ENCODE assay signal across 12 cellular contexts in the genomic region with DNA sequence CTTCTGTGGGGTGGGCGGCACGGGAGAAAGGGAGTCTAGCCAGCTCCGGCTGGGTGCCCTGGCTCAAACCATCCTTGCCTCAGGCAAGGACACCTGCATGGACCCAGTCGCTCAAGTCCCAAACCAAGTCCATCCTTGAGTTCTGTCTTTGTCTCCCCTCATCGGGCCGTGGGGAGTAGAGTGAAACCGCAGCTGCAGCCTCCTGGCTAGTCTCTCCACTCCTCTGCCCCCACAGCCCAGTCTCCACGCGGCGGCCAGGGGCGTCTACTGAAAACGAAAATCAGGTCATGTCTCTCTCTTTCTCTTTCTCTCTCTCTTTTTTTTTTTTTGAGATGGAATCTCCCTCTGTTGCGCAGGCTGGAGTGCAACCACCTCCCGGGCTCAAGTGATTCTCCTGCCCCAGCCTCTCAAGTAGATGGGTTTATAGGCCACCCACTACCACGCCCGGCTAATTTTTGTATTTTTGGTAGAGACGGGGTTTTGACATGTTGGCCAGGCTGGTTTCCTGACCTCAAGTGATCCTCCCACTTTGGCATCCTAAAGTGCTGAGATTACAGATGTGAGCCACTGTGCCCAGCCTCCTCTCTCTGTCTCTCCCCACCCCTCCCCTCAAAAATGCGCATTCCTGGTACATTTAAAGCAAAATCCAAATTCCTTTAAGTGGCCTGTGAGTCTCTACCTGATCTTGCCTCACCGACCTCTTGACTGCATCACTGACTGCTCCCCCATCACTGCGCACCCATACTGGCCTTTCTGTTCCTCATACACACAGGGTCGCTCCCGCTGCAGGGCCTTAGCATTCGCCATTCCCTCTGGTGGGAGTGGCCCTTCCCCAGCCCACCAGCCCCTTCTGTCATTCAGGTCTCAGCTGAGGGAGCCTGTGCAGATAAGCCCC. TPM values are rescaled to one million over a fixed set of nuclear protein-coding genes. Genes with fewer than 3 reads are reported as not detected.
DNase-seq lines count a peak whose midpoint lies in the region; ATAC-seq, FAIRE-seq and TF ChIP-seq lines count a peak whose summit lies in the region.
"Had no signal": no experiment of that assay in that cellular context is flagged by ENCODE, and none has a peak within 500 bp of the region (broad histone marks: within the 10 kb centered on the region; RNA-seq: fewer than 3 reads in every experiment).

No MANE protein-coding gene starts in this region.

- intact Hi-C loops in K562 (cut with micrococcal nuclease): no loop called here
- intact Hi-C loops in thyroid gland (cut with DNase I): no loop called here
- intact Hi-C loops in testis (cut with DNase I; ENCODE audit: low total_unique reads): no loop called here

- H3K9me1 ChIP-seq in K562 (ENCODE audit: control insufficient read depth, insufficient read depth, low read length): no peaks in the 10 kb centered on the region

- POLR2A ChIA-PET in K562 (lab: Yijun Ruan, JAX): interaction anchor here (0.6 to 0.7 kb wide), 3 partner anchors 54 to 389 kb away, joined by 3 read pairs; no protein-coding TSS in a partner anchor

- peak; percentile 15 to 19 for ATAC-seq in activated T-cell treated with anti-CD3 and anti-CD28 coated beads, Interleukin-2, amount 50 U/mL, for 72 hours (replicated peaks in 1 of 2)
- ATAC-seq in HG02981 (IDR thresholded peaks at IDR 0.05; ENCODE audit: unreplicated experiment) (peak; percentile 37), K562 (no peak)

- no peak for TF ChIP-seq POLR2A in K562 (conservative IDR thresholded peaks at IDR 0.05)
- no peak for TF ChIP-seq POLR2A in thyroid gland (IDR thresholded peaks at IDR 0.05)
- TF ChIP-seq POLR2A in testis (IDR thresholded peaks at IDR 0.05): no peak

- in situ Hi-C loops in K562 (cut with MboI): no loop called here

- no peak for TF ChIP-seq RAD21 in K562 (CRISPR knock-in tag; conservative IDR thresholded peaks at IDR 0.05 in 1 of 2, IDR thresholded peaks at IDR 0.05 in 1 of 2)

- CTCF ChIA-PET in K562 (lab: Yijun Ruan, JAX; ENCODE audit: low intra/inter-chr PET ratio): no interaction called here

- no peaks in the 10 kb centered on the region for H3K27me3 Mint-ChIP-seq in activated T-cell treated with anti-CD3 and anti-CD28 coated beads, Interleukin-2, amount 50 U/mL, for 72 hours (ENCODE audit: low read depth)

- H3K36me3 ChIP-seq in K562 (ENCODE audit: control insufficient read depth, insufficient read depth, low read length): no peaks in the 10 kb centered on the region
- H3K36me3 ChIP-seq in thyroid gland: no peaks in the 10 kb centered on the region
- no peaks in the 10 kb centered on the region for H3K36me3 ChIP-seq in testis (ENCODE audit: low read depth, missing control alignments)
- H3K36me3 ChIP-seq: BE2C had no signal

- H3K4me2 ChIP-seq in K562 (ENCODE audit: insufficient read depth, low read length): no peak overlapping the region

- no peak overlapping the region for H2AFZ ChIP-seq in K562 (ENCODE audit: low read depth, low read length)

- H3K4me3 ChIP-seq in K562: no peak overlapping the region
- H3K4me3 ChIP-seq in thyroid gland (replicated peaks in 1 of 3): no peak overlapping the region
- H3K4me3 ChIP-seq in testis: no peak overlapping the region

- peak overlapping the region; percentile 80 to 90 for H3K4me3 Mint-ChIP-seq in activated T-cell treated with anti-CD3 and anti-CD28 coated beads, Interleukin-2, amount 50 U/mL, for 72 hours

- BruUV-seq in K562 (replicated peaks; lab: Mats Ljungman, UMichigan): no TSS peak

- peaks cover 65% of the 10 kb centered on the region for H3K4me1 Mint-ChIP-seq in activated T-cell treated with anti-CD3 and anti-CD28 coated beads, Interleukin-2, amount 50 U/mL, for 72 hours (ENCODE audit: low read depth)

- H3K27me3 ChIP-seq in K562 (ENCODE audit: control insufficient read depth in 2 of 2, insufficient read depth in 2 of 2, low read length in 2 of 2) (peaks cover 16 to 34% of the 10 kb centered on the region in 2 experiments; a peak in 4 of 5 replicates), thyroid gland (no peaks in the 10 kb centered on the region), testis (no peaks in the 10 kb centered on the region)
- H3K27me3 ChIP-seq: BE2C had no signal

- H3K27ac ChIP-seq in K562 (ENCODE audit: extremely low read depth, low read depth, low read length) (no peak overlapping the region), thyroid gland (peak overlapping the region in 2 of 3 donors; percentile 26 to 64), testis (no peak overlapping the region)

- TF ChIP-seq EP300 in K562 (IDR thresholded peaks at IDR 0.05; ENCODE audit: low read length): no peak

- WGBS in K562 (ENCODE audit: insufficient coverage, low coverage, missing lambda C conversion rate): 22% methylated on average over 19 of the region's 23 CpGs
- 55 to 67% methylated on average over 22 to 23 of the region's 23 CpGs for WGBS in thyroid gland, 2 donors
- WGBS in testis, 2 donors: 83 to 86% methylated on average over 23 of the region's 23 CpGs

- FAIRE-seq in K562 (lab: Jason Lieb, UNC): no peak

- H4K20me1 ChIP-seq in K562 (replicated peaks; ENCODE audit: control insufficient read depth, insufficient read depth, low read length): no peaks in the 10 kb centered on the region

- no peak for TF ChIP-seq CTCF in K562 (IDR thresholded peaks at IDR 0.05 in 2 of 3, conservative IDR thresholded peaks at IDR 0.05 in 1 of 3; ENCODE audit: insufficient read depth in 2 of 3, low read depth in 1 of 3, low read length in 3 of 3)
- no peak for TF ChIP-seq CTCF in thyroid gland (IDR thresholded peaks at IDR 0.05)
- no peak for TF ChIP-seq CTCF in testis (IDR thresholded peaks at IDR 0.05)

- peaks cover 0 to 2% of the 10 kb centered on the region in 2 donors for H3K36me3 Mint-ChIP-seq in activated T-cell treated with anti-CD3 and anti-CD28 coated beads, Interleukin-2, amount 50 U/mL, for 72 hours (ENCODE audit: insufficient read depth in 2 of 2)

- DNase-seq in activated T-cell treated with anti-CD3 and anti-CD28 coated beads, Interleukin-2, amount 50 U/mL, for 72 hours: peak; percentile 21 to 51
- no peak for DNase-seq in activated T-cell treated with anti-CD3 and anti-CD28 coated beads for 4 hours
- DNase-seq in K562 (ENCODE audit: extremely low read depth in 1 of 4, low spot score in 3 of 4): no peak
- peak; percentile 66 to 69 for DNase-seq in thyroid gland
- DNase-seq in GF-D8 (lab: John Stamatoyannopoulos, UW): no peak
- no peak for DNase-seq in testis
- DNase-seq in NCI-H2107 treated with DMSO at 0.1 percent for 48 hours (lab: John Stamatoyannopoulos, UW; ENCODE audit: unreplicated experiment): no peak
- DNase-seq: BE2C, T-helper 9 cell had no signal

- H3K9me3 ChIP-seq in K562 (replicated peaks; ENCODE audit: control insufficient read depth, insufficient read depth, low read depth, low read length) (no peaks in the 10 kb centered on the region), thyroid gland (no peaks in the 10 kb centered on the region), testis (no peaks in the 10 kb centered on the region)
- H3K9me3 ChIP-seq: BE2C had no signal

- H3K9me3 Mint-ChIP-seq in activated T-cell treated with anti-CD3 and anti-CD28 coated beads, Interleukin-2, amount 50 U/mL, for 72 hours: no peaks in the 10 kb centered on the region

- H3K4me1 ChIP-seq in K562 (replicated peaks in 1 of 2; ENCODE audit: control insufficient read depth in 2 of 2, insufficient read depth in 2 of 2, low read length in 2 of 2) (peaks cover 0 to 3% of the 10 kb centered on the region in 2 experiments; a peak in 2 of 5 replicates), thyroid gland (peaks cover 10 to 27% of the 10 kb centered on the region in 2 donors), testis (peaks cover 7% of the 10 kb centered on the region)
- H3K4me1 ChIP-seq: BE2C had no signal

- no peak overlapping the region for H3K9ac ChIP-seq in K562 (ENCODE audit: insufficient read depth in 1 of 2, low read depth in 2 of 2, low read length in 2 of 2)

- peak overlapping the region; percentile 79 for H3K27ac Mint-ChIP-seq in activated T-cell treated with anti-CD3 and anti-CD28 coated beads, Interleukin-2, amount 50 U/mL, for 72 hours

- no peaks in the 10 kb centered on the region for H3K79me2 ChIP-seq in K562 (ENCODE audit: control insufficient read depth, insufficient read depth, low read length)

RNA-seq across cellular contexts. Expression of gene RMI2, which starts 17.7 kb away (rescaled TPM):
- total RNA-seq in activated T-cell treated with anti-CD3 and anti-CD28 coated beads, Interleukin-2, amount 50 U/mL, for 72 hours: 100 to 1,000 TPM; 105 to 119 TPM
- total RNA-seq in K562 (2011; cell fraction: chromatin; rRNA removed; ENCODE audit: low replicate concordance): 15.0 and 19.5 TPM in 2 replicates
- 8.7 and 9.6 TPM in 2 replicates for total RNA-seq in K562 (2011; cell fraction: nucleolus; rRNA removed)
- total RNA-seq in K562 (2011; cell fraction: nucleoplasm; rRNA removed): 13.8 and 19.5 TPM in 2 replicates
- total RNA-seq in K562 (2014; rRNA removed) (23.2 and 35.2 TPM in 2 replicates), K562 (2014; rRNA removed; fragmentation: Illumina TruSeq; extraction: Trizol) (32.6 and 39.9 TPM in 2 replicates), K562 (2015; rRNA removed; fragmentation: Illumina TruSeq; extraction: Trizol) (16.1 and 16.4 TPM in 2 replicates), K562 (2021) (33.7 and 38.8 TPM in 2 replicates), thyroid gland (1 to 10 TPM in 3 of 4 donors, not detected in 1; 2.5 to 2.8 (median 2.6) TPM), testis (10 to 100 TPM; 26.7 to 30.6 TPM)
- polyA plus RNA-seq in K562 (2011; rRNA removed) (27.4 and 35.0 TPM in 2 replicates), K562 (2014; fragmentation: Illumina TruSeq; extraction: Trizol) (43.4 and 48.8 TPM in 2 replicates), K562 (2014; fragmentation: Nextera tagmentation; extraction: Ambion mirVana) (10 to 100 TPM in 1 of 2 experiments, 1 to 10 TPM in 1; 8.0 to 10.3 TPM), K562 (2014; rRNA removed) (32.5 and 36.9 TPM in 2 replicates), testis (ENCODE audit: insufficient read depth, low read depth, low replicate concordance) (21.5 TPM)
- polyA plus RNA-seq in K562 (2011; cell fraction: cytosol; rRNA removed): 12.1 and 25.8 TPM in 2 replicates
- polyA plus RNA-seq in K562 (2011; cell fraction: nucleus; rRNA removed): 9.6 and 15.0 TPM in 2 replicates
- polyA plus RNA-seq in K562 (2012): 37.1 and 50.2 TPM in 2 replicates
- 18.2 and 19.3 TPM in 2 replicates for polyA minus RNA-seq in K562 (2011; rRNA and poly(A)+ RNA removed)
- polyA minus RNA-seq in K562 (2011; cell fraction: cytosol; rRNA and poly(A)+ RNA removed): 7.6 and 8.6 TPM in 2 replicates
- 3.9 and 8.6 TPM in 2 replicates for polyA minus RNA-seq in K562 (2011; cell fraction: nucleus; rRNA and poly(A)+ RNA removed)

RNA-seq across cellular contexts. Expression of gene PRM1, which starts 46.4 kb away (rescaled TPM):
- total RNA-seq in activated T-cell treated with anti-CD3 and anti-CD28 coated beads, Interleukin-2, amount 50 U/mL, for 72 hours: not detected
- total RNA-seq in K562 (2011; cell fraction: chromatin; rRNA removed; ENCODE audit: low replicate concordance): not detected in 2 replicates
- not detected in 2 replicates for total RNA-seq in K562 (2011; cell fraction: nucleolus; rRNA removed)
- not detected in 2 replicates for total RNA-seq in K562 (2011; cell fraction: nucleoplasm; rRNA removed)
- total RNA-seq in K562 (2014; rRNA removed) (not detected in 2 replicates), K562 (2014; rRNA removed; fragmentation: Illumina TruSeq; extraction: Trizol) (not detected in 2 replicates), K562 (2015; rRNA removed; fragmentation: Illumina TruSeq; extraction: Trizol) (not detected in 2 replicates), K562 (2021) (not detected in 2 replicates), thyroid gland (100 to 1,000 TPM in 1 of 4 donors, 10 to 100 TPM in 1, not detected in 2; 13.7 to 335 TPM), testis (over 10,000 TPM in 1 of 2 donors, 1,000 to 10,000 TPM in 1; 7,819 to 32,936 TPM)
- polyA plus RNA-seq in K562 (2011; rRNA removed) (not detected in 2 replicates), K562 (2014; fragmentation: Illumina TruSeq; extraction: Trizol) (not detected in 2 replicates), K562 (2014; fragmentation: Nextera tagmentation; extraction: Ambion mirVana) (not detected), K562 (2014; rRNA removed) (not detected in 2 replicates), testis (ENCODE audit: insufficient read depth, low read depth, low replicate concordance) (15,171 TPM)
- not detected in 2 replicates for polyA plus RNA-seq in K562 (2011; cell fraction: cytosol; rRNA removed)
- not detected in 2 replicates for polyA plus RNA-seq in K562 (2011; cell fraction: nucleus; rRNA removed)
- not detected in 2 replicates for polyA plus RNA-seq in K562 (2012)
- polyA minus RNA-seq in K562 (2011; rRNA and poly(A)+ RNA removed): not detected in 2 replicates
- polyA minus RNA-seq in K562 (2011; cell fraction: cytosol; rRNA and poly(A)+ RNA removed): not detected in 2 replicates
- not detected in 2 replicates for polyA minus RNA-seq in K562 (2011; cell fraction: nucleus; rRNA and poly(A)+ RNA removed)
- total RNA-seq: endothelial cell of umbilical vein, urinary bladder had no signal
- polyA plus RNA-seq: endothelial cell of umbilical vein, urinary bladder had no signal

RNA-seq across cellular contexts. Expression of gene PRM2, which starts 51.2 kb away (rescaled TPM):
- not detected for total RNA-seq in activated T-cell treated with anti-CD3 and anti-CD28 coated beads, Interleukin-2, amount 50 U/mL, for 72 hours
- total RNA-seq in K562 (2011; cell fraction: chromatin; rRNA removed; ENCODE audit: low replicate concordance): not detected in 2 replicates
- total RNA-seq in K562 (2011; cell fraction: nucleolus; rRNA removed): not detected in 2 replicates
- total RNA-seq in K562 (2011; cell fraction: nucleoplasm; rRNA removed): not detected in 2 replicates
- total RNA-seq in K562 (2014; rRNA removed): not detected in 2 replicates
- not detected in 2 replicates for total RNA-seq in K562 (2014; rRNA removed; fragmentation: Illumina TruSeq; extraction: Trizol)
- total RNA-seq in K562 (2015; rRNA removed; fragmentation: Illumina TruSeq; extraction: Trizol): not detected in 2 replicates
- total RNA-seq in K562 (2021): not detected in 2 replicates
- not detected in 2 replicates for polyA plus RNA-seq in K562 (2011; rRNA removed)
- not detected in 2 replicates for polyA plus RNA-seq in K562 (2011; cell fraction: cytosol; rRNA removed)
- not detected in 2 replicates for polyA plus RNA-seq in K562 (2011; cell fraction: nucleus; rRNA removed)
- not detected in 2 replicates for polyA plus RNA-seq in K562 (2012)
- polyA plus RNA-seq in K562 (2014; fragmentation: Illumina TruSeq; extraction: Trizol): not detected in 2 replicates
- polyA plus RNA-seq in K562 (2014; fragmentation: Nextera tagmentation; extraction: Ambion mirVana): not detected
- polyA plus RNA-seq in K562 (2014; rRNA removed): not detected in 2 replicates
- not detected in 2 replicates for polyA minus RNA-seq in K562 (2011; rRNA and poly(A)+ RNA removed)
- polyA minus RNA-seq in K562 (2011; cell fraction: cytosol; rRNA and poly(A)+ RNA removed): not detected in 2 replicates
- not detected in 2 replicates for polyA minus RNA-seq in K562 (2011; cell fraction: nucleus; rRNA and poly(A)+ RNA removed)
- 10 to 100 TPM in 1 of 4 donors, 1 to 10 TPM in 1, not detected in 2; 8.2 to 64.4 TPM for total RNA-seq in thyroid gland
- over 10,000 TPM in 1 of 2 donors, 1,000 to 10,000 TPM in 1; 3,179 to 16,461 TPM for total RNA-seq in testis
- 12,441 TPM for polyA plus RNA-seq in testis (ENCODE audit: insufficient read depth, low read depth, low replicate concordance)
- total RNA-seq: endothelial cell of umbilical vein, urinary bladder had no signal
- polyA plus RNA-seq: endothelial cell of umbilical vein, urinary bladder had no signal

RNA-seq across cellular contexts. Expression of gene PRM3, which starts 54.1 kb away (rescaled TPM):
- total RNA-seq in activated T-cell treated with anti-CD3 and anti-CD28 coated beads, Interleukin-2, amount 50 U/mL, for 72 hours: not detected
- total RNA-seq in K562 (2011; cell fraction: chromatin; rRNA removed; ENCODE audit: low replicate concordance): not detected in 2 replicates
- not detected in 2 replicates for total RNA-seq in K562 (2011; cell fraction: nucleolus; rRNA removed)
- total RNA-seq in K562 (2011; cell fraction: nucleoplasm; rRNA removed): not detected in 2 replicates
- total RNA-seq in K562 (2014; rRNA removed) (not detected in 2 replicates), K562 (2014; rRNA removed; fragmentation: Illumina TruSeq; extraction: Trizol) (not detected in 2 replicates), K562 (2015; rRNA removed; fragmentation: Illumina TruSeq; extraction: Trizol) (not detected in 2 replicates), K562 (2021) (not detected in 2 replicates), thyroid gland (not detected), testis (100 to 1,000 TPM; 109 to 383 TPM)
- polyA plus RNA-seq in K562 (2011; rRNA removed) (not detected in 2 replicates), K562 (2014; fragmentation: Illumina TruSeq; extraction: Trizol) (not detected in 2 replicates), K562 (2014; fragmentation: Nextera tagmentation; extraction: Ambion mirVana) (not detected), K562 (2014; rRNA removed) (not detected in 2 replicates), testis (ENCODE audit: insufficient read depth, low read depth, low replicate concordance) (51.1 TPM)
- polyA plus RNA-seq in K562 (2011; cell fraction: cytosol; rRNA removed): not detected in 2 replicates
- not detected in 2 replicates for polyA plus RNA-seq in K562 (2011; cell fraction: nucleus; rRNA removed)
- polyA plus RNA-seq in K562 (2012): not detected in 2 replicates
- not detected in 2 replicates for polyA minus RNA-seq in K562 (2011; rRNA and poly(A)+ RNA removed)
- polyA minus RNA-seq in K562 (2011; cell fraction: cytosol; rRNA and poly(A)+ RNA removed): not detected in 2 replicates
- not detected in 2 replicates for polyA minus RNA-seq in K562 (2011; cell fraction: nucleus; rRNA and poly(A)+ RNA removed)
- total RNA-seq: endothelial cell of umbilical vein, urinary bladder had no signal
- polyA plus RNA-seq: endothelial cell of umbilical vein, urinary bladder had no signal

RNA-seq across cellular contexts. Expression of gene TNP2, which starts 58.4 kb away (rescaled TPM):
- not detected for total RNA-seq in activated T-cell treated with anti-CD3 and anti-CD28 coated beads, Interleukin-2, amount 50 U/mL, for 72 hours
- not detected in 2 replicates for total RNA-seq in K562 (2011; cell fraction: chromatin; rRNA removed; ENCODE audit: low replicate concordance)
- total RNA-seq in K562 (2011; cell fraction: nucleolus; rRNA removed): not detected in 2 replicates
- total RNA-seq in K562 (2011; cell fraction: nucleoplasm; rRNA removed): not detected in 2 replicates
- not detected in 2 replicates for total RNA-seq in K562 (2014; rRNA removed)
- total RNA-seq in K562 (2014; rRNA removed; fragmentation: Illumina TruSeq; extraction: Trizol): not detected in 2 replicates
- total RNA-seq in K562 (2015; rRNA removed; fragmentation: Illumina TruSeq; extraction: Trizol): not detected in 2 replicates
- not detected in 2 replicates for total RNA-seq in K562 (2021)
- polyA plus RNA-seq in K562 (2011; rRNA removed): not detected in 2 replicates
- polyA plus RNA-seq in K562 (2011; cell fraction: cytosol; rRNA removed): not detected in 2 replicates
- not detected in 2 replicates for polyA plus RNA-seq in K562 (2011; cell fraction: nucleus; rRNA removed)
- polyA plus RNA-seq in K562 (2012): not detected in 2 replicates
- not detected in 2 replicates for polyA plus RNA-seq in K562 (2014; fragmentation: Illumina TruSeq; extraction: Trizol)
- not detected for polyA plus RNA-seq in K562 (2014; fragmentation: Nextera tagmentation; extraction: Ambion mirVana)
- polyA plus RNA-seq in K562 (2014; rRNA removed): not detected in 2 replicates
- not detected in 2 replicates for polyA minus RNA-seq in K562 (2011; rRNA and poly(A)+ RNA removed)
- not detected in 2 replicates for polyA minus RNA-seq in K562 (2011; cell fraction: cytosol; rRNA and poly(A)+ RNA removed)
- polyA minus RNA-seq in K562 (2011; cell fraction: nucleus; rRNA and poly(A)+ RNA removed): not detected in 2 replicates
- not detected for total RNA-seq in thyroid gland
- 10 to 100 TPM; 10.2 to 29.8 TPM for total RNA-seq in testis
- polyA plus RNA-seq in testis (ENCODE audit: insufficient read depth, low read depth, low replicate concordance): 38.4 TPM
- total RNA-seq: endothelial cell of umbilical vein, urinary bladder had no signal
- polyA plus RNA-seq: endothelial cell of umbilical vein, urinary bladder had no signal

Comparison
In these comparisons a context has a peak if more than half of its experiments do, and no peak if none do; other contexts are left out.
1. DNase-seq: peak in activated T-cell treated with anti-CD3 and anti-CD28 coated beads, Interleukin-2, amount 50 U/mL, for 72 hours (2 of 2) and thyroid gland (2 of 2); none in activated T-cell treated with anti-CD3 and anti-CD28 coated beads for 4 hours (single experiment), K562 (0 of 4), GF-D8 (single experiment), testis (single experiment) and NCI-H2107 treated with DMSO at 0.1 percent for 48 hours (single experiment).
2. H3K27ac ChIP-seq: peak in thyroid gland (2 of 3); none in K562 (single experiment) and testis (0 of 2).
3. RNA of gene PRM1, which starts 46.4 kb away (total RNA-seq): 7,819 to 32,936 TPM in testis; 13.7 to 335 TPM in thyroid gland, not detected in activated T-cell treated with anti-CD3 and anti-CD28 coated beads, Interleukin-2, amount 50 U/mL, for 72 hours and not detected in K562; every median in the first group is over 10 times any median in the second.
4. RNA of gene PRM2, which starts 51.2 kb away (total RNA-seq): 3,179 to 16,461 TPM in testis; 8.2 to 64.4 TPM in thyroid gland, not detected in activated T-cell treated with anti-CD3 and anti-CD28 coated beads, Interleukin-2, amount 50 U/mL, for 72 hours and not detected in K562; every median in the first group is over 10 times any median in the second.